In genomic region chr7:80134536-80135305, GRCh38 we compare ENCODE assay signal across 8 cellular contexts. TPM values are rescaled to one million over a fixed set of nuclear protein-coding genes. Genes with fewer than 3 reads are reported as not detected.
A peak's percentile ranks its signal among the peaks of the same experiment; 100 is the strongest.
DNase-seq lines count a peak whose midpoint lies in the region; ATAC-seq and TF ChIP-seq lines count a peak whose summit lies in the region.

GNAI1 (plus strand) TSS chr7:80134831; CDS start chr7:80135161, 330 bp downstream.

- peaks cover 0 to 45% (median 10%) of the 10 kb centered on the region in 7 donors for H3K27me3 ChIP-seq in spleen (replicated peaks in 1 of 7)

- WGBS in spleen, 5 donors = 0 to 3% (median 2%) methylated on average over 31 to 92 of the region's 92 CpGs

- TF ChIP-seq CTCF in spleen (IDR thresholded peaks at IDR 0.05 in 8 of 11, conservative IDR thresholded peaks at IDR 0.05 in 3 of 11) = peak in 3 of 11 experiments; percentile 26 to 33 (median 31)

- peaks cover 4% of the 10 kb centered on the region for H3K9me3 ChIP-seq in T-helper 17 cell (ENCODE audit: control insufficient read depth, low read length, poor library complexity, severe bottlenecking)
- H3K9me3 ChIP-seq in spleen = no peaks in the 10 kb centered on the region

- no peaks in the 10 kb centered on the region for H3K36me3 ChIP-seq in spleen

- H3K4me3 ChIP-seq in spleen = peak within 1 kb of the TSS; percentile 50 to 85 (median 66)

- H3K4me1 Mint-ChIP-seq in T-helper 17 cell = peaks cover 5% of the 10 kb centered on the region

- ATAC-seq in GM19035 (IDR thresholded peaks at IDR 0.05; ENCODE audit: unreplicated experiment) = peak; percentile 39
- ATAC-seq in T-helper 17 cell = no peak
- no peak for ATAC-seq in HG02588 (IDR thresholded peaks at IDR 0.05; ENCODE audit: unreplicated experiment)

- H3K4me1 ChIP-seq in spleen = peaks cover 0 to 38% (median 14%) of the 10 kb centered on the region in 6 donors

- no peak within 1 kb of the TSS for H3K27ac Mint-ChIP-seq in T-helper 17 cell

- peak within 1 kb of the TSS; percentile 13 for H3K4me3 Mint-ChIP-seq in T-helper 17 cell

- DNase-seq in AG20443 (ENCODE audit: low spot score) (peak; percentile 87), LoVo (ENCODE audit: low spot score) (peak; percentile 85), T-helper 17 cell (no peak), dedifferentiated amniotic fluid mesenchymal stem cell (ENCODE audit: extremely low spot score) (peak; percentile 79), kidney glomerular epithelial cell (lab: John Stamatoyannopoulos, UW) (peak; percentile 61), spleen (peak; percentile 81)

- intact Hi-C loops in spleen (cut with DNase I; ENCODE audit: low total_unique reads) = no loop called here

- TF ChIP-seq POLR2A in spleen (IDR thresholded peaks at IDR 0.05) = no peak

- no peaks in the 10 kb centered on the region for H3K36me3 Mint-ChIP-seq in T-helper 17 cell (ENCODE audit: low read depth)

- peaks cover 34% of the 10 kb centered on the region for H3K27me3 Mint-ChIP-seq in T-helper 17 cell

- H3K27ac ChIP-seq in spleen = peak within 1 kb of the TSS; percentile 68 to 86 (median 80)

RNA-seq across cellular contexts. Expression of gene GNAI1, which starts in this region (rescaled TPM):
- total RNA-seq in T-helper 17 cell (1 to 10 TPM in 1 of 2 donors, under 1 TPM in 1; 0.35 to 1.1 TPM), spleen (10 to 100 TPM; 10.4 to 16.3 (median 14.5) TPM)
- polyA plus RNA-seq in spleen = 1 to 10 TPM; 2.5 to 5.5 (median 4.3) TPM

Comparison
In these comparisons a context has a peak if more than half of its experiments do, and no peak if none do; other contexts are left out.
1. RNA of gene GNAI1 (total RNA-seq): 10.4 to 16.3 TPM in spleen; 0.35 to 1.1 TPM in T-helper 17 cell; every median in the first group is over 4 times any median in the second.
2. DNase-seq: peak in AG20443 (single experiment), LoVo (single experiment), dedifferentiated amniotic fluid mesenchymal stem cell (single experiment), kidney glomerular epithelial cell (single experiment) and spleen (single experiment); none in T-helper 17 cell (0 of 3).